ENCODE assay signal across 21 cellular contexts in the genomic region with DNA sequence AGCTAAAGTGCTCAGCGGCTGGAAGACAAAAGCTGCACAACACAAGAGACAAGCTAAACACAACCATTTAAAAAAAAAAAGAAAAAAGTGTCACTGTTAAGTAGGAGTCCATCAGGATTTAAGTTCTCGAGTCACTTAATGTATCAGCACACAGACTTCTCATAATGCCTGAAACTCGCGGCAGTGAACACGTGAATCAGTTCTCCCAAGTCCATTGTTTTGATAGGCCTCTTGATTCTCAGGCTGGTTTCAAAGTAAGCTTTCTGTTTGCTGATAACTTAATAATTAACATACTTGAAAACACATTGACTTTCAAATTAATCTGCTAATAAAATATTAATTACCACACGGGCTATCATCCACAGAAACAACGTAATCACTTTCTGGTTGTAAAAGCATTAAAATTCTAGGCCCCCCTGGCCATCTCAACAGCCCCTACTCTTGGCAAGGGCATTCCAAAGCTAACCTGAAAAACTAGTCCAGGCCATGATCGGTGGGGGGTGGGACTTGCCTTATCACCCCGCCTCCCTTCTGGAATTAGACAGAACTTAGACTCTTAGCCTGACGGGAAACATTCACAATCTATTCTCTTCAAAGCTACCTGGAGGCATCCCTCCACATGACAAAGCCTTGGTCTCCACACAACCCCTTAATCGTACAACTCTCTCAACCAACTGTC.
DNase-seq lines count a peak whose midpoint lies in the region; ATAC-seq and TF ChIP-seq lines count a peak whose summit lies in the region.
"Had no signal": no experiment of that assay in that cellular context is flagged by ENCODE, and none has a peak within 500 bp of the region (broad histone marks: within the 10 kb centered on the region; RNA-seq: fewer than 3 reads in every experiment).

No MANE protein-coding gene starts in this region.

- peaks cover 8% of the 10 kb centered on the region for H3F3A ChIP-seq in OCI-LY1 (ENCODE audit: insufficient read depth, low read length)

- intact Hi-C loops in upper lobe of right lung (cut with DNase I) = no loop called here
- intact Hi-C loops in sigmoid colon (cut with DNase I) = loop anchor here (5.0 kb wide), 1 partner anchor 38 kb away; no protein-coding TSS in a partner anchor

- H3K27me3 ChIP-seq in OCI-LY1 (ENCODE audit: insufficient read depth, low read length) (no peaks in the 10 kb centered on the region), osteoblast (ENCODE audit: insufficient read depth, low read length) (no peaks in the 10 kb centered on the region), upper lobe of right lung (no peaks in the 10 kb centered on the region), sigmoid colon (no peaks in the 10 kb centered on the region)
- H3K27me3 ChIP-seq: adrenal gland, brain microvascular endothelial cell had no signal

- peak overlapping the region; percentile 100 for H3K27ac ChIP-seq in OCI-LY1 (ENCODE audit: low read depth, low read length, poor library complexity, severe bottlenecking)
- H3K27ac ChIP-seq in osteoblast (ENCODE audit: low read depth, low read length) = no peak overlapping the region
- H3K27ac ChIP-seq in upper lobe of right lung = no peak overlapping the region
- no peak overlapping the region for H3K27ac ChIP-seq in sigmoid colon
- H3K27ac ChIP-seq: adrenal gland, brain microvascular endothelial cell, spleen had no signal

- H3K9ac ChIP-seq in OCI-LY1 (ENCODE audit: low read length) = peak overlapping the region; percentile 71

- H3K36me3 ChIP-seq in OCI-LY1 (ENCODE audit: insufficient read depth, low read length) (peaks cover 24% of the 10 kb centered on the region), osteoblast (ENCODE audit: insufficient read depth, low read length) (no peaks in the 10 kb centered on the region), upper lobe of right lung (no peaks in the 10 kb centered on the region), sigmoid colon (no peaks in the 10 kb centered on the region)
- H3K36me3 ChIP-seq: adrenal gland, brain microvascular endothelial cell, spleen had no signal

- H3K4me3 ChIP-seq in OCI-LY1 (ENCODE audit: low read depth, low read length, poor library complexity, severe bottlenecking) (peak overlapping the region; percentile 41), osteoblast (ENCODE audit: insufficient read depth, low read length) (no peak overlapping the region), upper lobe of right lung (no peak overlapping the region), sigmoid colon (no peak overlapping the region)
- H3K4me3 ChIP-seq: adrenal gland, GM23338, spleen had no signal

- DNase-seq in kidney tubule cell (ENCODE audit: low spot score) = peak; percentile 65
- DNase-seq in osteoblast (ENCODE audit: insufficient read length, low spot score, missing footprints) = peak; percentile 57
- DNase-seq in upper lobe of right lung = no peak
- DNase-seq in activated T-cell treated with anti-CD3 and anti-CD28 coated beads for 4 hours = no peak
- no peak for DNase-seq in sigmoid colon
- DNase-seq: activated CD4-positive, alpha-beta T cell treated with anti-CD3 and anti-CD28 coated beads, Interleukin-2, amount 10 ng/mL, durations not matched to agents 24 days and 14 days; activated naive CD4-positive, alpha-beta T cell treated with Interleukin-2 at 50 U/mL for 16 hours; activated T-cell treated with anti-CD3 and anti-CD28 coated beads, Interleukin-2, amount 50 U/mL, for 72 hours; brain microvascular endothelial cell; CD4-positive, alpha-beta T cell; DMS 273 treated with DMSO at 0.1 percent for 48 hours; islet precursor cell; MV-4-11; NCI-H1436 treated with DMSO at 0.1 percent for 48 hours; NCI-H2107; NCI-H748 treated with DMSO at 0.1 percent for 48 hours; spleen had no signal

- H4K20me1 ChIP-seq in OCI-LY1 (ENCODE audit: insufficient read depth, low read length) = no peaks in the 10 kb centered on the region
- H4K20me1 ChIP-seq in osteoblast (ENCODE audit: insufficient read depth, low read length) = peaks cover 87% of the 10 kb centered on the region

- H3K9me2 ChIP-seq in OCI-LY1 (ENCODE audit: low read depth, low read length) = no peaks in the 10 kb centered on the region

- H3K4me1 ChIP-seq in OCI-LY1 (ENCODE audit: insufficient read depth, low read length, severe bottlenecking) (peaks cover 95% of the 10 kb centered on the region), osteoblast (ENCODE audit: insufficient read depth, low read length) (no peaks in the 10 kb centered on the region), upper lobe of right lung (no peaks in the 10 kb centered on the region), sigmoid colon (peaks cover 0 to 78% (median 60%) of the 10 kb centered on the region in 4 donors)
- H3K4me1 ChIP-seq: adrenal gland had no signal

- no peak for TF ChIP-seq EP300 in sigmoid colon (IDR thresholded peaks at IDR 0.05)

- H2AFZ ChIP-seq in OCI-LY1 (ENCODE audit: low read length) (no peak overlapping the region), osteoblast (ENCODE audit: low read length) (no peak overlapping the region)
- H2AFZ ChIP-seq: GM23338 had no signal

- H3K4me2 ChIP-seq in OCI-LY1 (ENCODE audit: low read length) (peak overlapping the region; percentile 68), osteoblast (ENCODE audit: insufficient read depth, low read length) (no peak overlapping the region)
- H3K4me2 ChIP-seq: GM23338 had no signal

- TF ChIP-seq POLR2A in sigmoid colon (IDR thresholded peaks at IDR 0.05) = no peak

- H3K9me3 ChIP-seq in OCI-LY1 (ENCODE audit: low read length) (peaks cover 6% of the 10 kb centered on the region; the same call in 1 of the 2 replicates), osteoblast (ENCODE audit: low read depth, low read length) (no peaks in the 10 kb centered on the region), upper lobe of right lung (no peaks in the 10 kb centered on the region), sigmoid colon (peaks cover 0 to 4% (median 0%) of the 10 kb centered on the region in 4 donors)

- peaks cover 38% of the 10 kb centered on the region for H3K79me2 ChIP-seq in OCI-LY1 (ENCODE audit: insufficient read depth, low read length)
- peaks cover 91% of the 10 kb centered on the region for H3K79me2 ChIP-seq in osteoblast (ENCODE audit: insufficient read depth, low read length)

- ATAC-seq in upper lobe of right lung = peak; percentile 20
- ATAC-seq in HG03135 (IDR thresholded peaks at IDR 0.05; ENCODE audit: unreplicated experiment) = no peak
- ATAC-seq: activated T-cell treated with anti-CD3 and anti-CD28 coated beads, Interleukin-2, amount 50 U/mL, for 72 hours had no signal

- TF ChIP-seq CTCF in OCI-LY1 (IDR thresholded peaks at IDR 0.05; ENCODE audit: low read length) (no peak), osteoblast (IDR thresholded peaks at IDR 0.05; ENCODE audit: extremely low read depth, low read depth, low read length) (no peak), upper lobe of right lung (IDR thresholded peaks at IDR 0.05) (no peak), sigmoid colon (IDR thresholded peaks at IDR 0.05) (no peak)

- WGBS in sigmoid colon, 2 donors = 94 to 95% methylated on average over 11 of the region's 11 CpGs

Comparison
In these comparisons a context has a peak if more than half of its experiments do, and no peak if none do; other contexts are left out.
1. DNase-seq: peak in kidney tubule cell (single experiment) and osteoblast (single experiment); none in upper lobe of right lung (single experiment), activated T-cell treated with anti-CD3 and anti-CD28 coated beads for 4 hours (single experiment) and sigmoid colon (single experiment).